11 cellular contexts compared by ENCODE assay signal in the genomic region with DNA sequence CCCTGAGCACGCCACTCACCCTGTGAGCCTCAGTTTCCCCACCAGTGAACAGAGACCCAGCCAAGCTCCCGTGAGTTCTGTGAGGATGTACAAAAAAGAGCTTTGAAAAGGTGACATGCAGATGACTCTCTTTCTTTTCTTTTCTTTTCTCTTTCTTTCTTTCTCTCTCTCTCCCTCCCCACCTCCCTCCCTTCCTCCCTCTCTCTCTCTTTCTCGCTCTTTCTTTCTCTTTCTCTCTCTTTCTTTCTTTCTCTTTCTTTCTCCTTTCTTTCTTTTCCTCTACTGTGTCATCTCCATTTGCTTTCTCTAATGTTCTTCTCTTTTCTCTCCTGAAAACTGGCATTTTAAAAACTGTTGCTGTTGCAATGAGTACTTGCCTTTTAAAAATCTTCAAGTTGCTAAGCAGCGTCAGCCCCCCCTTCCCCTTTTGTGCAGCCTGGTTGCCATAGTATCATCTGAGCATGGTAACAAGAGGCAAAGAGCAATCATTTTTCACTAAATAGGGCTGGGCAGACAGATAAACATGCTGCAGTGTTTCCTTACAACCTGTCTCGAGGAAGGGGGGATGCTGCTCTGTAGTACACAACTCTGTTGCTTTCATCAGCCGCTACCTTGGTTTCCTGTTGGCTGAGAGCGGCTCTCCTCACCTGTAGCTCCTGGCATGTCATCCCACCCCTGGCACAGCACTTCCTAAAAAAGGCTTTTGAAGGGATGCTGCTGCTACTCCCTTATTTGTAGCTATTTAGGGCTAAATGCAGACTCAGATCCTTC.
DNase-seq lines count a peak whose midpoint lies in the region; ATAC-seq and TF ChIP-seq lines count a peak whose summit lies in the region.
"Had no signal": no experiment of that assay in that cellular context is flagged by ENCODE, and none has a peak within 500 bp of the region (broad histone marks: within the 10 kb centered on the region; RNA-seq: fewer than 3 reads in every experiment).

No MANE protein-coding gene starts in this region.

- H3K4me1 ChIP-seq in gastroesophageal sphincter (peaks cover 18 to 100% (median 55%) of the 10 kb centered on the region in 3 donors), sigmoid colon (peaks cover 0 to 98% (median 94%) of the 10 kb centered on the region in 4 donors)

- no peak for TF ChIP-seq EP300 in gastroesophageal sphincter (IDR thresholded peaks at IDR 0.05)
- peak in 1 of 4 donors; percentile 27 for TF ChIP-seq EP300 in sigmoid colon (IDR thresholded peaks at IDR 0.05)

- H3K9me3 ChIP-seq in gastroesophageal sphincter: no peaks in the 10 kb centered on the region
- no peaks in the 10 kb centered on the region for H3K9me3 ChIP-seq in sigmoid colon

- DNase-seq in DMS 273 (lab: John Stamatoyannopoulos, UW; ENCODE audit: unreplicated experiment) (peak; percentile 9), DMS 273 treated with DMSO at 0.1 percent for 48 hours (lab: John Stamatoyannopoulos, UW) (no peak), NOMO-1 (lab: John Stamatoyannopoulos, UW; ENCODE audit: unreplicated experiment in 2 of 2) (peak; percentile 32 to 70), sigmoid colon (no peak), iPS-NIHi11 (ENCODE audit: low spot score) (no peak)
- no peak for DNase-seq in activated T-helper 1 cell treated with anti-CD3 and anti-CD28 coated beads, Interleukin-12 subunit alpha, Interleukin-12 subunit beta, Interleukin-2, Interleukin-4 antibody, amounts not matched to agents 30 ng/mL and 10 ng/mL and 1 ng/mL, durations not matched to agents 14 hours and 24 hours and 36 hours (ENCODE audit: low spot score)
- DNase-seq: stimulated activated CD4-positive, alpha-beta T cell treated with anti-CD3 and anti-CD28 coated beads, Interleukin-12 subunit alpha, Interleukin-12 subunit beta, amount 100 ng/mL, for 4 hours had no signal

- H3K27ac ChIP-seq in gastroesophageal sphincter: peak overlapping the region; percentile 83 to 88 (median 86)
- H3K27ac ChIP-seq in sigmoid colon: peak overlapping the region; percentile 81 to 90 (median 84)
- H3K27ac ChIP-seq: 22Rv1 had no signal

- H3K4me1 Mint-ChIP-seq in activated T-helper 1 cell treated with anti-CD3 and anti-CD28 coated beads, Interleukin-12 subunit alpha, Interleukin-12 subunit beta, Interleukin-2, Interleukin-4 antibody, amounts not matched to agents 30 ng/mL and 10 ng/mL and 1 ng/mL, durations not matched to agents 14 hours and 24 hours and 36 hours (ENCODE audit: low read depth): peaks cover 8% of the 10 kb centered on the region

- TF ChIP-seq POLR2A in gastroesophageal sphincter (IDR thresholded peaks at IDR 0.05) (no peak), sigmoid colon (IDR thresholded peaks at IDR 0.05) (no peak)

- intact Hi-C loops in sigmoid colon (cut with DNase I): loop anchor here (5.0 kb wide), 1 partner anchor 319 kb away; the partner anchor contains the start of gene RAP2A
- intact Hi-C loops in activated T-helper 1 cell treated with anti-CD3 and anti-CD28 coated beads, Interleukin-12 subunit alpha, Interleukin-12 subunit beta, Interleukin-2, Interleukin-4 antibody, amounts not matched to agents 30 ng/mL and 10 ng/mL and 1 ng/mL, durations not matched to agents 14 hours and 24 hours and 36 hours (cut with micrococcal nuclease): loop anchor here (5.0 kb wide), 1 partner anchor 319 kb away; the partner anchor contains the start of gene RAP2A

- H3K27me3 ChIP-seq in gastroesophageal sphincter: no peaks in the 10 kb centered on the region
- H3K27me3 ChIP-seq in sigmoid colon: no peaks in the 10 kb centered on the region

- TF ChIP-seq CTCF in gastroesophageal sphincter (IDR thresholded peaks at IDR 0.05): no peak
- no peak for TF ChIP-seq CTCF in sigmoid colon (IDR thresholded peaks at IDR 0.05)

- H3K4me3 Mint-ChIP-seq in activated T-helper 1 cell treated with anti-CD3 and anti-CD28 coated beads, Interleukin-12 subunit alpha, Interleukin-12 subunit beta, Interleukin-2, Interleukin-4 antibody, amounts not matched to agents 30 ng/mL and 10 ng/mL and 1 ng/mL, durations not matched to agents 14 hours and 24 hours and 36 hours: no peak overlapping the region
- H3K4me3 Mint-ChIP-seq: IgD-negative memory B cell had no signal

- 15 to 45% methylated on average over 4 to 7 of the region's 7 CpGs for WGBS in gastroesophageal sphincter (ENCODE audit: low coverage in 1 of 2), 2 donors
- 44 to 59% methylated on average over 7 of the region's 7 CpGs for WGBS in sigmoid colon, 2 donors

- no peak overlapping the region for H3K27ac Mint-ChIP-seq in activated T-helper 1 cell treated with anti-CD3 and anti-CD28 coated beads, Interleukin-12 subunit alpha, Interleukin-12 subunit beta, Interleukin-2, Interleukin-4 antibody, amounts not matched to agents 30 ng/mL and 10 ng/mL and 1 ng/mL, durations not matched to agents 14 hours and 24 hours and 36 hours
- H3K27ac Mint-ChIP-seq: IgD-negative memory B cell had no signal

- H3K9me3 Mint-ChIP-seq in activated T-helper 1 cell treated with anti-CD3 and anti-CD28 coated beads, Interleukin-12 subunit alpha, Interleukin-12 subunit beta, Interleukin-2, Interleukin-4 antibody, amounts not matched to agents 30 ng/mL and 10 ng/mL and 1 ng/mL, durations not matched to agents 14 hours and 24 hours and 36 hours: no peaks in the 10 kb centered on the region
- H3K9me3 Mint-ChIP-seq: IgD-negative memory B cell had no signal

- H3K4me3 ChIP-seq in gastroesophageal sphincter: no peak overlapping the region
- peak overlapping the region in 1 of 4 donors; percentile 8 for H3K4me3 ChIP-seq in sigmoid colon

- no peak for ATAC-seq in gastroesophageal sphincter
- ATAC-seq in GM21717 (IDR thresholded peaks at IDR 0.05; ENCODE audit: unreplicated experiment): no peak

- H3K36me3 Mint-ChIP-seq in activated T-helper 1 cell treated with anti-CD3 and anti-CD28 coated beads, Interleukin-12 subunit alpha, Interleukin-12 subunit beta, Interleukin-2, Interleukin-4 antibody, amounts not matched to agents 30 ng/mL and 10 ng/mL and 1 ng/mL, durations not matched to agents 14 hours and 24 hours and 36 hours (ENCODE audit: low read depth): no peaks in the 10 kb centered on the region
- H3K36me3 Mint-ChIP-seq: IgD-negative memory B cell had no signal

- H3K27me3 Mint-ChIP-seq in activated T-helper 1 cell treated with anti-CD3 and anti-CD28 coated beads, Interleukin-12 subunit alpha, Interleukin-12 subunit beta, Interleukin-2, Interleukin-4 antibody, amounts not matched to agents 30 ng/mL and 10 ng/mL and 1 ng/mL, durations not matched to agents 14 hours and 24 hours and 36 hours (ENCODE audit: insufficient read depth): peaks cover 25% of the 10 kb centered on the region

- H3K36me3 ChIP-seq in gastroesophageal sphincter (no peaks in the 10 kb centered on the region), sigmoid colon (no peaks in the 10 kb centered on the region)

Comparison
In these comparisons a context has a peak if more than half of its experiments do, and no peak if none do; other contexts are left out.
1. DNase-seq: peak in DMS 273 (single experiment) and NOMO-1 (2 of 2); none in DMS 273 treated with DMSO at 0.1 percent for 48 hours (single experiment), sigmoid colon (single experiment), activated T-helper 1 cell treated with anti-CD3 and anti-CD28 coated beads, Interleukin-12 subunit alpha, Interleukin-12 subunit beta, Interleukin-2, Interleukin-4 antibody, amounts not matched to agents 30 ng/mL and 10 ng/mL and 1 ng/mL, durations not matched to agents 14 hours and 24 hours and 36 hours (single experiment) and iPS-NIHi11 (single experiment).